ENCODE assay signal across 10 cellular contexts in the genomic region with DNA sequence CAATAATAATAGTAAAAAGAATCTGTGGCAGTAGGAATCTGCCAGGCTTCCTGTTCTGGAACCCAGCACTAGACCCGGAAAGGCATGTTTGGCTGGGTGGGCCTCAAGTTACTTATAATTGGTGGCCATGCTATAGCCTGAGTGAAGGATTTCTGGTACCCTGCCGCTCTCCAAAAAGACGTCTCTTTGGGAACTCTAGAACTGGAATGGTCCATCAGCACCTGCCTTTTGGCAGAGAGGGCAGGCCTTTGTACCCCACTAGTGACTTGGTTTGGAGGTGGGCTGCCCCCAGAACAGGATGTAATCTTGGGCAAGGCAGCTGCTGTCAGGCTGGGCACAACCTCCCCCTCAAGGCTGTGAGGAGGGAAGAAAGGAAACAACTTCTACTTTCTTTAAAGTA. TPM values are rescaled to one million over a fixed set of nuclear protein-coding genes. Genes with fewer than 3 reads are reported as not detected.
A peak's percentile ranks its signal among the peaks of the same experiment; 100 is the strongest.
DNase-seq lines count a peak whose midpoint lies in the region; ATAC-seq and TF ChIP-seq lines count a peak whose summit lies in the region.
"Had no signal": no experiment of that assay in that cellular context is flagged by ENCODE, and none has a peak within 500 bp of the region (broad histone marks: within the 10 kb centered on the region; RNA-seq: fewer than 3 reads in every experiment).

No MANE protein-coding gene starts in this region.

- DNase-seq in Calu3, result no peak
- no peak for DNase-seq in body of pancreas
- no peak for DNase-seq in stimulated activated CD4-positive, alpha-beta T cell treated with anti-CD3 and anti-CD28 coated beads, Interleukin-12 subunit alpha, Interleukin-12 subunit beta, amount 100 ng/mL, for 4 hours
- DNase-seq in BE2C, result no peak
- DNase-seq: dorsolateral prefrontal cortex, NCI-H748 treated with DMSO at 0.1 percent for 48 hours had no signal

- H2AFZ ChIP-seq in parathyroid adenoma, result no peak overlapping the region

- H3K9me3 ChIP-seq in KOPT-K1 (ENCODE audit: insufficient read depth, low read length, poor library complexity, severe bottlenecking) (no peaks in the 10 kb centered on the region), body of pancreas (no peaks in the 10 kb centered on the region), parathyroid adenoma (ENCODE audit: control insufficient read depth, low read length) (no peaks in the 10 kb centered on the region), BE2C (no peaks in the 10 kb centered on the region)

- H3K36me3 ChIP-seq in KOPT-K1 (ENCODE audit: insufficient read depth, low read length) (no peaks in the 10 kb centered on the region), body of pancreas (replicated peaks in 1 of 2; ENCODE audit: insufficient read depth in 1 of 2, low read depth in 2 of 2) (no peaks in the 10 kb centered on the region), parathyroid adenoma (ENCODE audit: control insufficient read depth, insufficient read depth, low read length) (no peaks in the 10 kb centered on the region), BE2C (peaks cover 14% of the 10 kb centered on the region)

- H3K9ac ChIP-seq in parathyroid adenoma, result no peak overlapping the region

- peaks cover 21% of the 10 kb centered on the region for H3K36me3 Mint-ChIP-seq in Calu3 (ENCODE audit: insufficient read depth, unreplicated experiment)

- no peaks in the 10 kb centered on the region for H3K27me3 Mint-ChIP-seq in Calu3 (ENCODE audit: unreplicated experiment)

- H3K9me3 Mint-ChIP-seq in Calu3 (ENCODE audit: low read depth, unreplicated experiment), result no peaks in the 10 kb centered on the region

- H3K79me2 ChIP-seq in parathyroid adenoma, result no peaks in the 10 kb centered on the region

- H3K27me3 ChIP-seq in body of pancreas (no peaks in the 10 kb centered on the region), parathyroid adenoma (ENCODE audit: control insufficient read depth, insufficient read depth, low read length) (no peaks in the 10 kb centered on the region), BE2C (no peaks in the 10 kb centered on the region)
- H3K27me3 ChIP-seq: dorsolateral prefrontal cortex had no signal

- 82 to 93% methylated on average over 1 to 3 of the region's 3 CpGs for WGBS in body of pancreas, 2 donors

- no peak for TF ChIP-seq POLR2A in body of pancreas (IDR thresholded peaks at IDR 0.05)

- intact Hi-C loops in Calu3 (cut with micrococcal nuclease; ENCODE audit: unreplicated experiment) (no loop called here), body of pancreas (cut with DNase I) (no loop called here)

- peak overlapping the region; percentile 82 for H3K4me3 Mint-ChIP-seq in Calu3 (ENCODE audit: low read depth, unreplicated experiment)

- CTCF ChIA-PET in Calu3 (lab: Charles Lee), result no interaction called here

- peaks cover 29% of the 10 kb centered on the region for H3K4me1 Mint-ChIP-seq in Calu3 (ENCODE audit: low read depth, unreplicated experiment)

- BruUV-seq in Calu3 (replicated peaks; lab: Mats Ljungman, UMichigan), result no TSS peak

- H3K4me2 ChIP-seq in parathyroid adenoma (ENCODE audit: low read length), result peak overlapping the region; percentile 72

- TF ChIP-seq CTCF in Calu3 (IDR thresholded peaks at IDR 0.05; ENCODE audit: unreplicated experiment) (no peak), body of pancreas (IDR thresholded peaks at IDR 0.05) (no peak), parathyroid adenoma (IDR thresholded peaks at IDR 0.05) (no peak), BE2C (IDR thresholded peaks at IDR 0.05; ENCODE audit: low read depth, low read length) (no peak)

- ATAC-seq in body of pancreas (no peak), GM18520 (IDR thresholded peaks at IDR 0.05; ENCODE audit: unreplicated experiment) (no peak)

- H3K4me3 ChIP-seq in body of pancreas (no peak overlapping the region), parathyroid adenoma (ENCODE audit: low read depth, low read length) (no peak overlapping the region), BE2C (ENCODE audit: low read depth, low read length) (no peak overlapping the region)

- no peak overlapping the region for H3K27ac Mint-ChIP-seq in Calu3 (ENCODE audit: unreplicated experiment)

- H3K27ac ChIP-seq in KOPT-K1 (ENCODE audit: low read depth, low read length, poor library complexity, severe bottlenecking) (peak overlapping the region; percentile 90), body of pancreas (peak overlapping the region in 3 of 4 donors; percentile 93 to 95 (median 93)), parathyroid adenoma (no peak overlapping the region)

- peaks cover 30% of the 10 kb centered on the region for H3K4me1 ChIP-seq in body of pancreas
- peaks cover 17% of the 10 kb centered on the region for H3K4me1 ChIP-seq in parathyroid adenoma
- peaks cover 4% of the 10 kb centered on the region for H3K4me1 ChIP-seq in BE2C

RNA-seq across cellular contexts. Expression of gene ST6GALNAC1, which starts 29.3 kb away (rescaled TPM):
- total RNA-seq in Calu3 (2022) (52.2 and 52.4 TPM in 2 replicates), body of pancreas (10 to 100 TPM in 1 of 2 donors, 1 to 10 TPM in 1; 9.3 to 13.5 TPM)
- polyA plus RNA-seq in BE2C (2012; ENCODE audit: insufficient read depth, insufficient read length, low read depth), result 1.4 TPM
- total RNA-seq: M059J had no signal

RNA-seq across cellular contexts. Expression of gene MXRA7, which starts 37.9 kb away (rescaled TPM):
- total RNA-seq in Calu3 (2022) (6.5 and 9.9 TPM in 2 replicates), body of pancreas (10 to 100 TPM; 71.9 to 87.4 TPM)
- polyA plus RNA-seq in BE2C (2012; ENCODE audit: insufficient read depth, insufficient read length, low read depth), result 240 TPM

RNA-seq across cellular contexts. Expression of gene JMJD6, which starts 53.5 kb away (rescaled TPM):
- 60.8 and 62.1 TPM in 2 replicates for total RNA-seq in Calu3 (2022)
- 10 to 100 TPM; 15.2 to 20.0 TPM for total RNA-seq in body of pancreas
- polyA plus RNA-seq in BE2C (2012; ENCODE audit: insufficient read depth, insufficient read length, low read depth), result 93.3 TPM

RNA-seq across cellular contexts. Expression of gene METTL23, which starts 53.7 kb away (rescaled TPM):
- total RNA-seq in Calu3 (2022) (56.1 and 58.1 TPM in 2 replicates), body of pancreas (10 to 100 TPM; 25.9 to 44.2 TPM)
- polyA plus RNA-seq in BE2C (2012; ENCODE audit: insufficient read depth, insufficient read length, low read depth), result 18.0 TPM
